ENCODE assay signal across 8 cellular contexts in genomic region chr16:28140788-28141618, GRCh38.
DNase-seq lines count a peak whose midpoint lies in the region; ATAC-seq and TF ChIP-seq lines count a peak whose summit lies in the region.

No MANE protein-coding gene starts in this region.

- H3K4me3 ChIP-seq in CD4-positive, alpha-beta memory T cell (ENCODE audit: low read length in 2 of 2), result peak overlapping the region; percentile 19 to 44
- no peak overlapping the region for H3K4me3 ChIP-seq in brain microvascular endothelial cell (ENCODE audit: low read depth, low read length)
- H3K4me3 ChIP-seq in HAP-1, result no peak overlapping the region

- POLR2A ChIA-PET in CD4-positive, alpha-beta memory T cell (lab: Charles Lee; ENCODE audit: partially characterized antibody), result interaction anchor here (0.8 to 10.3 kb wide), 25 partner anchors 8 to 942 kb away, joined by 3 to 301 read pairs (median 4); partner anchors contain the start of gene XPO6
- POLR2A ChIA-PET in activated CD8-positive, alpha-beta T cell treated with anti-CD3 and anti-CD28 coated beads for 36 hours (lab: Charles Lee), result interaction anchor here (0.8 to 1.9 kb wide), 9 partner anchors 10 to 73 kb away, joined by 3 to 12 read pairs (median 4); partner anchors contain the start of gene XPO6

- peak; percentile 54 for TF ChIP-seq CTCF in activated CD8-positive, alpha-beta T cell treated with anti-CD3 and anti-CD28 coated beads for 36 hours (IDR thresholded peaks at IDR 0.05)
- TF ChIP-seq CTCF in brain microvascular endothelial cell (IDR thresholded peaks at IDR 0.05; ENCODE audit: low read depth, low read length, missing control alignments), result no peak

- peaks cover 97% of the 10 kb centered on the region for H3K4me1 ChIP-seq in CD4-positive, alpha-beta memory T cell (ENCODE audit: insufficient read depth, low read length)
- no peaks in the 10 kb centered on the region for H3K4me1 ChIP-seq in HAP-1

- DNase-seq in CD4-positive, alpha-beta memory T cell, result peak; percentile 87 to 96 (median 93)
- DNase-seq in KBM-7, result peak; percentile 29
- DNase-seq in activated CD8-positive, alpha-beta T cell treated with anti-CD3 and anti-CD28 coated beads for 36 hours, result peak; percentile 89
- no peak for DNase-seq in left ventricle myocardium superior
- peak; percentile 51 for DNase-seq in stimulated activated naive CD8-positive, alpha-beta T cell treated with anti-CD3 and anti-CD28 coated beads, Interleukin-15, Interleukin-2, amounts not matched to agents 100 U/mL and 50 U/mL, for 24 hours
- DNase-seq in brain microvascular endothelial cell, result no peak
- DNase-seq in HAP-1 (ENCODE audit: low spot score in 2 of 2), result no peak

- H3K36me3 Mint-ChIP-seq in CD4-positive, alpha-beta memory T cell, result peaks cover 30 to 44% of the 10 kb centered on the region in 2 donors
- H3K36me3 Mint-ChIP-seq in activated CD8-positive, alpha-beta T cell treated with anti-CD3 and anti-CD28 coated beads for 36 hours (ENCODE audit: low read depth), result peaks cover 66% of the 10 kb centered on the region

- H3K9me3 ChIP-seq in CD4-positive, alpha-beta memory T cell (ENCODE audit: control insufficient read depth in 1 of 2, low read length in 2 of 2), result no peaks in the 10 kb centered on the region
- H3K9me3 ChIP-seq in HAP-1, result no peaks in the 10 kb centered on the region

- no peaks in the 10 kb centered on the region for H3K27me3 ChIP-seq in CD4-positive, alpha-beta memory T cell (ENCODE audit: insufficient read depth, low read length)
- H3K27me3 ChIP-seq in brain microvascular endothelial cell (replicated peaks) (no peaks in the 10 kb centered on the region), HAP-1 (ENCODE audit: low read depth) (no peaks in the 10 kb centered on the region)

- in situ Hi-C loops in KBM-7 (cut with MboI; ENCODE audit: low pct_unique_long_range_greater_than_20kb, low sequenced_read_pairs) (no loop called here), brain microvascular endothelial cell (cut with HindIII; ENCODE audit: low pct_ligation_motif_present, low sequenced_read_pairs) (no loop called here), HAP-1 (cut with MboI; ENCODE audit: low sequenced_read_pairs) (loop anchor here (25.0 kb wide), 1 partner anchor 654 kb away; no protein-coding TSS in a partner anchor)

- CTCF ChIA-PET in CD4-positive, alpha-beta memory T cell (lab: Charles Lee; ENCODE audit: partially characterized antibody), result interaction anchor here (0.6 to 18.4 kb wide), 13 partner anchors 9 to 72 kb away, joined by 3 to 569 read pairs (median 4); partner anchors contain the start of gene XPO6
- CTCF ChIA-PET in activated CD8-positive, alpha-beta T cell treated with anti-CD3 and anti-CD28 coated beads for 36 hours (lab: Charles Lee), result interaction anchor here (0.6 to 7.2 kb wide), 14 partner anchors 10 to 77 kb away, joined by 3 to 83 read pairs (median 3); no protein-coding TSS in a partner anchor

- ATAC-seq in GM21515 (IDR thresholded peaks at IDR 0.05; ENCODE audit: unreplicated experiment) (peak; percentile 60), left ventricle myocardium superior (peak; percentile 45)
- peak; percentile 77 for ATAC-seq in activated CD8-positive, alpha-beta T cell treated with anti-CD3 and anti-CD28 coated beads for 36 hours
- peak; percentile 62 for ATAC-seq in stimulated activated naive CD8-positive, alpha-beta T cell treated with anti-CD3 and anti-CD28 coated beads, Interleukin-15, Interleukin-2, amounts not matched to agents 100 U/mL and 50 U/mL, for 24 hours

- H3K27me3 Mint-ChIP-seq in CD4-positive, alpha-beta memory T cell, result no peaks in the 10 kb centered on the region
- H3K27me3 Mint-ChIP-seq in activated CD8-positive, alpha-beta T cell treated with anti-CD3 and anti-CD28 coated beads for 36 hours, result no peaks in the 10 kb centered on the region

- intact Hi-C loops in CD4-positive, alpha-beta memory T cell (cut with micrococcal nuclease), result loop anchor here (1.0 to 2.0 kb wide), 7 partner anchors 8 to 170 kb away; no protein-coding TSS in a partner anchor
- intact Hi-C loops in activated CD8-positive, alpha-beta T cell treated with anti-CD3 and anti-CD28 coated beads for 36 hours (cut with micrococcal nuclease), result loop anchor here (2.0 to 5.0 kb wide), 2 partner anchors 52 to 71 kb away; partner anchors contain the start of gene XPO6
- intact Hi-C loops in left ventricle myocardium superior (cut with micrococcal nuclease), result no loop called here

- H3K36me3 ChIP-seq in CD4-positive, alpha-beta memory T cell (ENCODE audit: insufficient read depth, low read length), result peaks cover 12% of the 10 kb centered on the region
- H3K36me3 ChIP-seq in brain microvascular endothelial cell (replicated peaks), result peaks cover 32% of the 10 kb centered on the region
- peaks cover 89% of the 10 kb centered on the region for H3K36me3 ChIP-seq in HAP-1 (replicated peaks)

- no peaks in the 10 kb centered on the region for H3K9me3 Mint-ChIP-seq in CD4-positive, alpha-beta memory T cell
- peaks cover 2% of the 10 kb centered on the region for H3K9me3 Mint-ChIP-seq in activated CD8-positive, alpha-beta T cell treated with anti-CD3 and anti-CD28 coated beads for 36 hours

- H3K27ac ChIP-seq in CD4-positive, alpha-beta memory T cell (ENCODE audit: low read depth, low read length), result peak overlapping the region; percentile 69
- no peak overlapping the region for H3K27ac ChIP-seq in brain microvascular endothelial cell

- peak overlapping the region; percentile 89 to 100 (median 99) for H3K27ac Mint-ChIP-seq in CD4-positive, alpha-beta memory T cell
- peak overlapping the region; percentile 94 for H3K27ac Mint-ChIP-seq in activated CD8-positive, alpha-beta T cell treated with anti-CD3 and anti-CD28 coated beads for 36 hours

- peaks cover 68 to 92% (median 81%) of the 10 kb centered on the region in 4 donors for H3K4me1 Mint-ChIP-seq in CD4-positive, alpha-beta memory T cell
- peaks cover 80% of the 10 kb centered on the region for H3K4me1 Mint-ChIP-seq in activated CD8-positive, alpha-beta T cell treated with anti-CD3 and anti-CD28 coated beads for 36 hours (ENCODE audit: low read depth)

- peak overlapping the region; percentile 76 to 94 (median 86) for H3K4me3 Mint-ChIP-seq in CD4-positive, alpha-beta memory T cell
- peak overlapping the region; percentile 61 for H3K4me3 Mint-ChIP-seq in activated CD8-positive, alpha-beta T cell treated with anti-CD3 and anti-CD28 coated beads for 36 hours

Comparison
In these comparisons a context has a peak if more than half of its experiments do, and no peak if none do; other contexts are left out.
1. DNase-seq: peak in CD4-positive, alpha-beta memory T cell (5 of 5), KBM-7 (single experiment), activated CD8-positive, alpha-beta T cell treated with anti-CD3 and anti-CD28 coated beads for 36 hours (single experiment) and stimulated activated naive CD8-positive, alpha-beta T cell treated with anti-CD3 and anti-CD28 coated beads, Interleukin-15, Interleukin-2, amounts not matched to agents 100 U/mL and 50 U/mL, for 24 hours (single experiment); none in left ventricle myocardium superior (single experiment), brain microvascular endothelial cell (single experiment) and HAP-1 (0 of 2).
2. H3K4me3 ChIP-seq: peak in CD4-positive, alpha-beta memory T cell (2 of 2); none in brain microvascular endothelial cell (single experiment) and HAP-1 (single experiment).
3. Peak in every context shown above with its lines, with median percentiles within 50 percentile points of each other: ATAC-seq.